In genomic region chr4:677431-678293, GRCh38 we compare ENCODE assay signal across 10 cellular contexts. TPM values are rescaled to one million over a fixed set of nuclear protein-coding genes. Genes with fewer than 3 reads are reported as not detected.
DNase-seq lines count a peak whose midpoint lies in the region; ATAC-seq and TF ChIP-seq lines count a peak whose summit lies in the region.
"Had no signal": no experiment of that assay in that cellular context is flagged by ENCODE, and none has a peak within 500 bp of the region (broad histone marks: within the 10 kb centered on the region; RNA-seq: fewer than 3 reads in every experiment).

No MANE protein-coding gene starts in this region.

- intact Hi-C loops in MCF 10A (cut with micrococcal nuclease), result loop anchor here (10.0 kb wide), 1 partner anchor 203 kb away; no protein-coding TSS in a partner anchor
- intact Hi-C loops in breast epithelium (cut with DNase I; ENCODE audit: low total_unique reads), result loop anchor here (10.0 kb wide), 1 partner anchor 317 kb away; the partner anchor contains the start of gene SLC26A1

- POLR2A ChIA-PET in MCF 10A (lab: Yijun Ruan, JAX), result interaction anchor here (0.6 to 1.5 kb wide), 9 partner anchors 9 to 340 kb away, joined by 3 to 18 read pairs (median 4); partner anchors contain the start of gene ZNF141

- DNase-seq in MCF 10A (ENCODE audit: unreplicated experiment), result peak; percentile 63
- DNase-seq in breast epithelium (ENCODE audit: low spot score in 2 of 2), result no peak
- DNase-seq in NCI-H345 (lab: John Stamatoyannopoulos, UW), result peak; percentile 72
- DNase-seq in endothelial cell (ENCODE audit: low spot score), result peak; percentile 5
- DNase-seq in stimulated activated effector memory CD8-positive, alpha-beta T cell treated with anti-CD3 and anti-CD28 coated beads, Interleukin-12 subunit alpha, Interleukin-12 subunit beta, amount 100 ng/mL, for 72 hours (ENCODE audit: low spot score in 2 of 2), result no peak
- DNase-seq in NCI-H82 treated with DMSO at 0.1 percent for 48 hours (lab: John Stamatoyannopoulos, UW; ENCODE audit: unreplicated experiment), result no peak
- DNase-seq in NCI-H1694 treated with DMSO at 0.1 percent for 48 hours (lab: John Stamatoyannopoulos, UW), result no peak
- DNase-seq: NCI-H510A treated with DMSO at 0.1 percent for 48 hours had no signal

- H3K27me3 Mint-ChIP-seq in MCF 10A (ENCODE audit: insufficient read depth, unreplicated experiment) (no peaks in the 10 kb centered on the region), endothelial cell (ENCODE audit: unreplicated experiment) (peaks cover 18% of the 10 kb centered on the region)

- H3K27me3 ChIP-seq in breast epithelium, result no peaks in the 10 kb centered on the region

- H3K9me3 Mint-ChIP-seq in MCF 10A (ENCODE audit: unreplicated experiment), result no peaks in the 10 kb centered on the region
- H3K9me3 Mint-ChIP-seq in endothelial cell (ENCODE audit: unreplicated experiment), result no peaks in the 10 kb centered on the region
- H3K9me3 Mint-ChIP-seq in stimulated activated effector memory CD8-positive, alpha-beta T cell treated with anti-CD3 and anti-CD28 coated beads, Interleukin-12 subunit alpha, Interleukin-12 subunit beta, amount 100 ng/mL, for 72 hours, result no peaks in the 10 kb centered on the region

- no peak overlapping the region for H3K4me3 ChIP-seq in breast epithelium

- H3K27ac ChIP-seq in breast epithelium, result no peak overlapping the region
- H3K27ac ChIP-seq: VCaP had no signal

- ATAC-seq in stimulated activated effector memory CD8-positive, alpha-beta T cell treated with anti-CD3 and anti-CD28 coated beads, Interleukin-12 subunit alpha, Interleukin-12 subunit beta, amount 100 ng/mL, for 72 hours, result no peak
- no peak for ATAC-seq in GM19455 (IDR thresholded peaks at IDR 0.05; ENCODE audit: unreplicated experiment)

- CTCF ChIA-PET in MCF 10A (lab: Yijun Ruan, JAX), result interaction anchor here (0.8 to 1.1 kb wide), 2 partner anchors 9 to 75 kb away, joined by 3 to 4 read pairs; no protein-coding TSS in a partner anchor

- no peak for TF ChIP-seq POLR2A in breast epithelium (IDR thresholded peaks at IDR 0.05)

- H3K4me3 Mint-ChIP-seq in MCF 10A (ENCODE audit: unreplicated experiment) (peak overlapping the region; percentile 47), endothelial cell (ENCODE audit: unreplicated experiment) (no peak overlapping the region)
- H3K4me3 Mint-ChIP-seq in stimulated activated effector memory CD8-positive, alpha-beta T cell treated with anti-CD3 and anti-CD28 coated beads, Interleukin-12 subunit alpha, Interleukin-12 subunit beta, amount 100 ng/mL, for 72 hours, result no peak overlapping the region

- no peaks in the 10 kb centered on the region for H3K36me3 ChIP-seq in breast epithelium

- TF ChIP-seq CTCF in MCF 10A (IDR thresholded peaks at IDR 0.05; ENCODE audit: unreplicated experiment) (no peak), breast epithelium (IDR thresholded peaks at IDR 0.05) (no peak), endothelial cell (IDR thresholded peaks at IDR 0.05; ENCODE audit: unreplicated experiment) (no peak)

- H3K27ac Mint-ChIP-seq in MCF 10A (ENCODE audit: low read depth, unreplicated experiment) (peak overlapping the region; percentile 61), endothelial cell (ENCODE audit: unreplicated experiment) (no peak overlapping the region)
- H3K27ac Mint-ChIP-seq in stimulated activated effector memory CD8-positive, alpha-beta T cell treated with anti-CD3 and anti-CD28 coated beads, Interleukin-12 subunit alpha, Interleukin-12 subunit beta, amount 100 ng/mL, for 72 hours, result peak overlapping the region; percentile 43

- no TSS peak for BruUV-seq in MCF 10A (replicated peaks; lab: Mats Ljungman, UMichigan)

- H3K9me3 ChIP-seq in breast epithelium, result no peaks in the 10 kb centered on the region

- peaks cover 14% of the 10 kb centered on the region for H3K4me1 Mint-ChIP-seq in MCF 10A (ENCODE audit: insufficient read depth, unreplicated experiment)
- H3K4me1 Mint-ChIP-seq in endothelial cell (ENCODE audit: unreplicated experiment), result peaks cover 7% of the 10 kb centered on the region
- H3K4me1 Mint-ChIP-seq in stimulated activated effector memory CD8-positive, alpha-beta T cell treated with anti-CD3 and anti-CD28 coated beads, Interleukin-12 subunit alpha, Interleukin-12 subunit beta, amount 100 ng/mL, for 72 hours, result peaks cover 24% of the 10 kb centered on the region

- H3K36me3 Mint-ChIP-seq in MCF 10A (ENCODE audit: insufficient read depth, unreplicated experiment) (peaks cover 26% of the 10 kb centered on the region), endothelial cell (ENCODE audit: low read depth, unreplicated experiment) (peaks cover 6% of the 10 kb centered on the region)
- H3K36me3 Mint-ChIP-seq in stimulated activated effector memory CD8-positive, alpha-beta T cell treated with anti-CD3 and anti-CD28 coated beads, Interleukin-12 subunit alpha, Interleukin-12 subunit beta, amount 100 ng/mL, for 72 hours, result peaks cover 33% of the 10 kb centered on the region

- H3K4me1 ChIP-seq in breast epithelium, result peaks cover 19 to 33% of the 10 kb centered on the region in 2 donors

RNA-seq across cellular contexts. Expression of gene MYL5, which starts 3.3 kb away (rescaled TPM):
- total RNA-seq in MCF 10A (2022) (30.6 and 32.9 TPM in 2 replicates), breast epithelium (10 to 100 TPM in 2 of 3 donors, 1 to 10 TPM in 1; 7.9 to 14.9 (median 12.1) TPM), endothelial cell (ENCODE audit: unreplicated experiment) (23.2 TPM)

RNA-seq across cellular contexts. Expression of gene ATP5ME, which starts 3.6 kb away (rescaled TPM):
- 355 and 389 TPM in 2 replicates for total RNA-seq in MCF 10A (2022)
- 100 to 1,000 TPM; 108 to 179 (median 128) TPM for total RNA-seq in breast epithelium
- total RNA-seq in endothelial cell (ENCODE audit: unreplicated experiment), result 289 TPM

RNA-seq across cellular contexts. Expression of gene SLC49A3, which starts 11.3 kb away (rescaled TPM):
- not detected in 2 replicates for total RNA-seq in MCF 10A (2022)
- total RNA-seq in breast epithelium, result 10 to 100 TPM; 14.4 to 22.3 (median 18.3) TPM
- 19.9 TPM for total RNA-seq in endothelial cell (ENCODE audit: unreplicated experiment)

RNA-seq across cellular contexts. Expression of gene PCGF3, which starts 28.0 kb away (rescaled TPM):
- total RNA-seq in MCF 10A (2022) (26.5 and 33.5 TPM in 2 replicates), breast epithelium (10 to 100 TPM; 60.6 to 71.7 (median 69.4) TPM), endothelial cell (ENCODE audit: unreplicated experiment) (84.5 TPM)

RNA-seq across cellular contexts. Expression of gene PDE6B, which starts 52.3 kb away (rescaled TPM):
- total RNA-seq in MCF 10A (2022) (not detected in 2 replicates), breast epithelium (10 to 100 TPM in 1 of 3 donors, 1 to 10 TPM in 2; 2.7 to 10.2 (median 8.5) TPM), endothelial cell (ENCODE audit: unreplicated experiment) (5.1 TPM)

Comparison
In these comparisons a context has a peak if more than half of its experiments do, and no peak if none do; other contexts are left out.
1. DNase-seq: peak in MCF 10A (single experiment), NCI-H345 (single experiment) and endothelial cell (single experiment); none in breast epithelium (0 of 2), stimulated activated effector memory CD8-positive, alpha-beta T cell treated with anti-CD3 and anti-CD28 coated beads, Interleukin-12 subunit alpha, Interleukin-12 subunit beta, amount 100 ng/mL, for 72 hours (0 of 2), NCI-H82 treated with DMSO at 0.1 percent for 48 hours (single experiment) and NCI-H1694 treated with DMSO at 0.1 percent for 48 hours (single experiment).
2. RNA of gene SLC49A3, which starts 11.3 kb away (total RNA-seq): 19.9 TPM in endothelial cell (single experiment) and 14.4 to 22.3 TPM in breast epithelium; not detected in MCF 10A; every median in the first group is over 10 times any median in the second.